1 cellular context compared by ENCODE assay signal in the genomic region with DNA sequence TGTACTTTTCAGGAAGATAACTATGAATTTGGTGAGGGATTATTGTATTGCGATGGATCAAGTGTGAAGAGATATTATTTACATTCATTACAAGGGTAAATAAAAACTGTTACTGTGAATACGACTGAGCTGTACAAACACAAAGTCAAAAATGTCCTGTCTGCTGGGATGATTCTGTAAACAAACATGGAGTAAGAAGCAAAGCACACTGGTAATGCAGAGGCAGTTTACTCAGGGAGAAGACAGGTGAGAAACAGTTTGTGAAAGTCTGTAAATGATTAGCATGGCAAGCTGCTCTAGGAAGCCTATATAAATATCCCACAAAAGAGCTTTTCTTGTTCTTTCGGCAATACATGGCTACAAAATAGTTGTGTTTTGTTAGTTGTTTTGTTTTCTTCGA.
A peak's percentile ranks its signal among the peaks of the same experiment; 100 is the strongest.
TF ChIP-seq lines count a peak whose summit lies in the region.

No MANE protein-coding gene starts in this region.

TF ChIP-seq in HepG2, 621 proteins besides CTCF, POLR2A, EP300 and RAD21 (continued from another document):
- TF ChIP-seq, protein P1, sequence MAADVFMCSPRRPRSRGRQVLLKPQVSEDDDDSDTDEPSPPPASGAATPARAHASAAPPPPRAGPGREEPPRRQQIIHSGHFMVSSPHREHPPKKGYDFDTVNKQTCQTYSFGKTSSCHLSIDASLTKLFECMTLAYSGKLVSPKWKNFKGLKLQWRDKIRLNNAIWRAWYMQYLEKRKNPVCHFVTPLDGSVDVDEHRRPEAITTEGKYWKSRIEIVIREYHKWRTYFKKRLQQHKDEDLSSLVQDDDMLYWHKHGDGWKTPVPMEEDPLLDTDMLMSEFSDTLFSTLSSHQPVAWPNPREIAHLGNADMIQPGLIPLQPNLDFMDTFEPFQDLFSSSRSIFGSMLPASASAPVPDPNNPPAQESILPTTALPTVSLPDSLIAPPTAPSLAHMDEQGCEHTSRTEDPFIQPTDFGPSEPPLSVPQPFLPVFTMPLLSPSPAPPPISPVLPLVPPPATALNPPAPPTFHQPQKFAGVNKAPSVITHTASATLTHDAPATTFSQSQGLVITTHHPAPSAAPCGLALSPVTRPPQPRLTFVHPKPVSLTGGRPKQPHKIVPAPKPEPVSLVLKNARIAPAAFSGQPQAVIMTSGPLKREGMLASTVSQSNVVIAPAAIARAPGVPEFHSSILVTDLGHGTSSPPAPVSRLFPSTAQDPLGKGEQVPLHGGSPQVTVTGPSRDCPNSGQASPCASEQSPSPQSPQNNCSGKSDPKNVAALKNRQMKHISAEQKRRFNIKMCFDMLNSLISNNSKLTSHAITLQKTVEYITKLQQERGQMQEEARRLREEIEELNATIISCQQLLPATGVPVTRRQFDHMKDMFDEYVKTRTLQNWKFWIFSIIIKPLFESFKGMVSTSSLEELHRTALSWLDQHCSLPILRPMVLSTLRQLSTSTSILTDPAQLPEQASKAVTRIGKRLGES (CRISPR knock-in tag; IDR thresholded peaks at IDR 0.05; ENCODE audit: borderline replicate concordance) = no peak
- TF ChIP-seq TBX3 (IDR thresholded peaks at IDR 0.05; ENCODE audit: borderline replicate concordance) (peak; percentile 88; the same call in 1 of the 2 replicates), ZNF775 (CRISPR knock-in tag; IDR thresholded peaks at IDR 0.05; ENCODE audit: borderline replicate concordance) (0 out of 2 replicates have a peak, but pooled peaks have one; percentile 83), CHD2 (IDR thresholded peaks at IDR 0.05; ENCODE audit: low read depth, low read length) (no peak), ZFP36L1 (CRISPR knock-in tag; IDR thresholded peaks at IDR 0.05) (no peak), HHEX (CRISPR knock-in tag; IDR thresholded peaks at IDR 0.05) (peak; percentile 85), CBX2 (IDR thresholded peaks at IDR 0.05; ENCODE audit: low read depth, low read length) (no peak), CBX2 (CRISPR knock-in tag; IDR thresholded peaks at IDR 0.05; ENCODE audit: low read depth) (no peak), ZNF367 (CRISPR knock-in tag; IDR thresholded peaks at IDR 0.05; ENCODE audit: borderline replicate concordance) (no peak), ZFP62 (CRISPR knock-in tag; IDR thresholded peaks at IDR 0.05) (no peak), ZNF567 (CRISPR knock-in tag; IDR thresholded peaks at IDR 0.05; ENCODE audit: borderline replicate concordance) (no peak; the same call in 1 of the 2 replicates), THAP11 (CRISPR knock-in tag; IDR thresholded peaks at IDR 0.05) (peak; percentile 50), ZNF75D (CRISPR knock-in tag; IDR thresholded peaks at IDR 0.05; ENCODE audit: borderline replicate concordance) (no peak), TARDBP (CRISPR knock-in tag; IDR thresholded peaks at IDR 0.05) (peak; percentile 67; the same call in 1 of the 2 replicates), ZMYM3 (CRISPR knock-in tag; IDR thresholded peaks at IDR 0.05) (no peak), GZF1 (CRISPR knock-in tag; IDR thresholded peaks at IDR 0.05) (no peak)
- TF ChIP-seq, protein P2, sequence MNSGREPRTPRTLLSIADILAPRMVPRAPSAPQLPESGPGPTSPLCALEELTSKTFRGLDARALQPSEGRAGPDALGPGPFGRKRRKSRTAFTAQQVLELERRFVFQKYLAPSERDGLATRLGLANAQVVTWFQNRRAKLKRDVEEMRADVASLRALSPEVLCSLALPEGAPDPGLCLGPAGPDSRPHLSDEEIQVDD (CRISPR knock-in tag; IDR thresholded peaks at IDR 0.05; ENCODE audit: borderline replicate concordance) = no peak
- TF ChIP-seq, protein P3, sequence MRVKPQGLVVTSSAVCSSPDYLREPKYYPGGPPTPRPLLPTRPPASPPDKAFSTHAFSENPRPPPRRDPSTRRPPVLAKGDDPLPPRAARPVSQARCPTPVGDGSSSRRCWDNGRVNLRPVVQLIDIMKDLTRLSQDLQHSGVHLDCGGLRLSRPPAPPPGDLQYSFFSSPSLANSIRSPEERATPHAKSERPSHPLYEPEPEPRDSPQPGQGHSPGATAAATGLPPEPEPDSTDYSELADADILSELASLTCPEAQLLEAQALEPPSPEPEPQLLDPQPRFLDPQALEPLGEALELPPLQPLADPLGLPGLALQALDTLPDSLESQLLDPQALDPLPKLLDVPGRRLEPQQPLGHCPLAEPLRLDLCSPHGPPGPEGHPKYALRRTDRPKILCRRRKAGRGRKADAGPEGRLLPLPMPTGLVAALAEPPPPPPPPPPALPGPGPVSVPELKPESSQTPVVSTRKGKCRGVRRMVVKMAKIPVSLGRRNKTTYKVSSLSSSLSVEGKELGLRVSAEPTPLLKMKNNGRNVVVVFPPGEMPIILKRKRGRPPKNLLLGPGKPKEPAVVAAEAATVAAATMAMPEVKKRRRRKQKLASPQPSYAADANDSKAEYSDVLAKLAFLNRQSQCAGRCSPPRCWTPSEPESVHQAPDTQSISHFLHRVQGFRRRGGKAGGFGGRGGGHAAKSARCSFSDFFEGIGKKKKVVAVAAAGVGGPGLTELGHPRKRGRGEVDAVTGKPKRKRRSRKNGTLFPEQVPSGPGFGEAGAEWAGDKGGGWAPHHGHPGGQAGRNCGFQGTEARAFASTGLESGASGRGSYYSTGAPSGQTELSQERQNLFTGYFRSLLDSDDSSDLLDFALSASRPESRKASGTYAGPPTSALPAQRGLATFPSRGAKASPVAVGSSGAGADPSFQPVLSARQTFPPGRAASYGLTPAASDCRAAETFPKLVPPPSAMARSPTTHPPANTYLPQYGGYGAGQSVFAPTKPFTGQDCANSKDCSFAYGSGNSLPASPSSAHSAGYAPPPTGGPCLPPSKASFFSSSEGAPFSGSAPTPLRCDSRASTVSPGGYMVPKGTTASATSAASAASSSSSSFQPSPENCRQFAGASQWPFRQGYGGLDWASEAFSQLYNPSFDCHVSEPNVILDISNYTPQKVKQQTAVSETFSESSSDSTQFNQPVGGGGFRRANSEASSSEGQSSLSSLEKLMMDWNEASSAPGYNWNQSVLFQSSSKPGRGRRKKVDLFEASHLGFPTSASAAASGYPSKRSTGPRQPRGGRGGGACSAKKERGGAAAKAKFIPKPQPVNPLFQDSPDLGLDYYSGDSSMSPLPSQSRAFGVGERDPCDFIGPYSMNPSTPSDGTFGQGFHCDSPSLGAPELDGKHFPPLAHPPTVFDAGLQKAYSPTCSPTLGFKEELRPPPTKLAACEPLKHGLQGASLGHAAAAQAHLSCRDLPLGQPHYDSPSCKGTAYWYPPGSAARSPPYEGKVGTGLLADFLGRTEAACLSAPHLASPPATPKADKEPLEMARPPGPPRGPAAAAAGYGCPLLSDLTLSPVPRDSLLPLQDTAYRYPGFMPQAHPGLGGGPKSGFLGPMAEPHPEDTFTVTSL (CRISPR knock-in tag; IDR thresholded peaks at IDR 0.05; ENCODE audit: borderline replicate concordance) = peak; percentile 85
- TF ChIP-seq, protein P4, sequence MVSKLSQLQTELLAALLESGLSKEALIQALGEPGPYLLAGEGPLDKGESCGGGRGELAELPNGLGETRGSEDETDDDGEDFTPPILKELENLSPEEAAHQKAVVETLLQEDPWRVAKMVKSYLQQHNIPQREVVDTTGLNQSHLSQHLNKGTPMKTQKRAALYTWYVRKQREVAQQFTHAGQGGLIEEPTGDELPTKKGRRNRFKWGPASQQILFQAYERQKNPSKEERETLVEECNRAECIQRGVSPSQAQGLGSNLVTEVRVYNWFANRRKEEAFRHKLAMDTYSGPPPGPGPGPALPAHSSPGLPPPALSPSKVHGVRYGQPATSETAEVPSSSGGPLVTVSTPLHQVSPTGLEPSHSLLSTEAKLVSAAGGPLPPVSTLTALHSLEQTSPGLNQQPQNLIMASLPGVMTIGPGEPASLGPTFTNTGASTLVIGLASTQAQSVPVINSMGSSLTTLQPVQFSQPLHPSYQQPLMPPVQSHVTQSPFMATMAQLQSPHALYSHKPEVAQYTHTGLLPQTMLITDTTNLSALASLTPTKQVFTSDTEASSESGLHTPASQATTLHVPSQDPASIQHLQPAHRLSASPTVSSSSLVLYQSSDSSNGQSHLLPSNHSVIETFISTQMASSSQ (IDR thresholded peaks at IDR 0.05; ENCODE audit: low read depth) = peak; percentile 98
- TF ChIP-seq, protein P4 (CRISPR knock-in tag; IDR thresholded peaks at IDR 0.05; ENCODE audit: borderline replicate concordance) = peak; percentile 93
- TF ChIP-seq, protein P5, sequence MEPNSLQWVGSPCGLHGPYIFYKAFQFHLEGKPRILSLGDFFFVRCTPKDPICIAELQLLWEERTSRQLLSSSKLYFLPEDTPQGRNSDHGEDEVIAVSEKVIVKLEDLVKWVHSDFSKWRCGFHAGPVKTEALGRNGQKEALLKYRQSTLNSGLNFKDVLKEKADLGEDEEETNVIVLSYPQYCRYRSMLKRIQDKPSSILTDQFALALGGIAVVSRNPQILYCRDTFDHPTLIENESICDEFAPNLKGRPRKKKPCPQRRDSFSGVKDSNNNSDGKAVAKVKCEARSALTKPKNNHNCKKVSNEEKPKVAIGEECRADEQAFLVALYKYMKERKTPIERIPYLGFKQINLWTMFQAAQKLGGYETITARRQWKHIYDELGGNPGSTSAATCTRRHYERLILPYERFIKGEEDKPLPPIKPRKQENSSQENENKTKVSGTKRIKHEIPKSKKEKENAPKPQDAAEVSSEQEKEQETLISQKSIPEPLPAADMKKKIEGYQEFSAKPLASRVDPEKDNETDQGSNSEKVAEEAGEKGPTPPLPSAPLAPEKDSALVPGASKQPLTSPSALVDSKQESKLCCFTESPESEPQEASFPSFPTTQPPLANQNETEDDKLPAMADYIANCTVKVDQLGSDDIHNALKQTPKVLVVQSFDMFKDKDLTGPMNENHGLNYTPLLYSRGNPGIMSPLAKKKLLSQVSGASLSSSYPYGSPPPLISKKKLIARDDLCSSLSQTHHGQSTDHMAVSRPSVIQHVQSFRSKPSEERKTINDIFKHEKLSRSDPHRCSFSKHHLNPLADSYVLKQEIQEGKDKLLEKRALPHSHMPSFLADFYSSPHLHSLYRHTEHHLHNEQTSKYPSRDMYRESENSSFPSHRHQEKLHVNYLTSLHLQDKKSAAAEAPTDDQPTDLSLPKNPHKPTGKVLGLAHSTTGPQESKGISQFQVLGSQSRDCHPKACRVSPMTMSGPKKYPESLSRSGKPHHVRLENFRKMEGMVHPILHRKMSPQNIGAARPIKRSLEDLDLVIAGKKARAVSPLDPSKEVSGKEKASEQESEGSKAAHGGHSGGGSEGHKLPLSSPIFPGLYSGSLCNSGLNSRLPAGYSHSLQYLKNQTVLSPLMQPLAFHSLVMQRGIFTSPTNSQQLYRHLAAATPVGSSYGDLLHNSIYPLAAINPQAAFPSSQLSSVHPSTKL (CRISPR knock-in tag; IDR thresholded peaks at IDR 0.05) = peak; percentile 91
- TF ChIP-seq, protein P6, sequence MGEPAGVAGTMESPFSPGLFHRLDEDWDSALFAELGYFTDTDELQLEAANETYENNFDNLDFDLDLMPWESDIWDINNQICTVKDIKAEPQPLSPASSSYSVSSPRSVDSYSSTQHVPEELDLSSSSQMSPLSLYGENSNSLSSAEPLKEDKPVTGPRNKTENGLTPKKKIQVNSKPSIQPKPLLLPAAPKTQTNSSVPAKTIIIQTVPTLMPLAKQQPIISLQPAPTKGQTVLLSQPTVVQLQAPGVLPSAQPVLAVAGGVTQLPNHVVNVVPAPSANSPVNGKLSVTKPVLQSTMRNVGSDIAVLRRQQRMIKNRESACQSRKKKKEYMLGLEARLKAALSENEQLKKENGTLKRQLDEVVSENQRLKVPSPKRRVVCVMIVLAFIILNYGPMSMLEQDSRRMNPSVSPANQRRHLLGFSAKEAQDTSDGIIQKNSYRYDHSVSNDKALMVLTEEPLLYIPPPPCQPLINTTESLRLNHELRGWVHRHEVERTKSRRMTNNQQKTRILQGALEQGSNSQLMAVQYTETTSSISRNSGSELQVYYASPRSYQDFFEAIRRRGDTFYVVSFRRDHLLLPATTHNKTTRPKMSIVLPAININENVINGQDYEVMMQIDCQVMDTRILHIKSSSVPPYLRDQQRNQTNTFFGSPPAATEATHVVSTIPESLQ (CRISPR knock-in tag; conservative IDR thresholded peaks at IDR 0.05) = no peak
- TF ChIP-seq, protein P7, sequence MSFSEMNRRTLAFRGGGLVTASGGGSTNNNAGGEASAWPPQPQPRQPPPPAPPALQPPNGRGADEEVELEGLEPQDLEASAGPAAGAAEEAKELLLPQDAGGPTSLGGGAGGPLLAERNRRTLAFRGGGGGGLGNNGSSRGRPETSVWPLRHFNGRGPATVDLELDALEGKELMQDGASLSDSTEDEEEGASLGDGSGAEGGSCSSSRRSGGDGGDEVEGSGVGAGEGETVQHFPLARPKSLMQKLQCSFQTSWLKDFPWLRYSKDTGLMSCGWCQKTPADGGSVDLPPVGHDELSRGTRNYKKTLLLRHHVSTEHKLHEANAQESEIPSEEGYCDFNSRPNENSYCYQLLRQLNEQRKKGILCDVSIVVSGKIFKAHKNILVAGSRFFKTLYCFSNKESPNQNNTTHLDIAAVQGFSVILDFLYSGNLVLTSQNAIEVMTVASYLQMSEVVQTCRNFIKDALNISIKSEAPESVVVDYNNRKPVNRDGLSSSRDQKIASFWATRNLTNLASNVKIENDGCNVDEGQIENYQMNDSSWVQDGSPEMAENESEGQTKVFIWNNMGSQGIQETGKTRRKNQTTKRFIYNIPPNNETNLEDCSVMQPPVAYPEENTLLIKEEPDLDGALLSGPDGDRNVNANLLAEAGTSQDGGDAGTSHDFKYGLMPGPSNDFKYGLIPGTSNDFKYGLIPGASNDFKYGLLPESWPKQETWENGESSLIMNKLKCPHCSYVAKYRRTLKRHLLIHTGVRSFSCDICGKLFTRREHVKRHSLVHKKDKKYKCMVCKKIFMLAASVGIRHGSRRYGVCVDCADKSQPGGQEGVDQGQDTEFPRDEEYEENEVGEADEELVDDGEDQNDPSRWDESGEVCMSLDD (CRISPR knock-in tag; IDR thresholded peaks at IDR 0.05; ENCODE audit: borderline replicate concordance) = no peak
